8 cellular contexts compared by ENCODE assay signal in genomic region chr7:75916259-75916658, GRCh38. TPM values are rescaled to one million over a fixed set of nuclear protein-coding genes. Genes with fewer than 3 reads are reported as not detected.
DNase-seq lines count a peak whose midpoint lies in the region; ATAC-seq and TF ChIP-seq lines count a peak whose summit lies in the region.

No MANE protein-coding gene starts in this region.

- no peaks in the 10 kb centered on the region for H3K9me2 ChIP-seq in OCI-LY1 (ENCODE audit: low read depth, low read length)

- H3K27ac ChIP-seq in DND-41 (ENCODE audit: low read length) (no peak overlapping the region), OCI-LY1 (ENCODE audit: low read depth, low read length, poor library complexity, severe bottlenecking) (no peak overlapping the region), trophoblast cell (ENCODE audit: low read depth, low read length) (no peak overlapping the region)

- H2AFZ ChIP-seq in DND-41 (ENCODE audit: low read depth, low read length) (no peak overlapping the region), OCI-LY1 (ENCODE audit: low read length) (no peak overlapping the region), trophoblast cell (ENCODE audit: insufficient read depth, low read length, poor library complexity) (no peak overlapping the region)

- peaks cover 8% of the 10 kb centered on the region for H3K79me1 ChIP-seq in trophoblast cell (ENCODE audit: low read length)

- no peak overlapping the region for H2BK5ac ChIP-seq in trophoblast cell (ENCODE audit: low read depth, low read length, poor library complexity)

- H3K4ac ChIP-seq in trophoblast cell (ENCODE audit: low read depth, low read length), result no peak overlapping the region

- no CpG with 5 or more reads among the region's 5 CpGs for WGBS in trophoblast cell (ENCODE audit: extremely low coverage, insufficient coverage, insufficient read length)

- H3K4me3 ChIP-seq in DND-41 (ENCODE audit: low read depth in 1 of 2, low read length in 2 of 2) (peak overlapping the region in 1 of 2 experiments; percentile 76; a peak in 3 of 4 replicates), OCI-LY1 (ENCODE audit: low read depth, low read length, poor library complexity, severe bottlenecking) (peak overlapping the region; percentile 78), epithelial cell of esophagus (ENCODE audit: low read length) (peak overlapping the region; percentile 94), trophoblast cell (ENCODE audit: low read depth, low read length) (no peak overlapping the region)

- H3K23ac ChIP-seq in trophoblast cell (ENCODE audit: low read length), result no peak overlapping the region

- H3F3A ChIP-seq in OCI-LY1 (ENCODE audit: insufficient read depth, low read length), result no peaks in the 10 kb centered on the region

- peaks cover 13% of the 10 kb centered on the region for H3K79me2 ChIP-seq in DND-41 (ENCODE audit: insufficient read depth, low read length)
- peaks cover 4% of the 10 kb centered on the region; the same call in 1 of the 2 replicates for H3K79me2 ChIP-seq in OCI-LY1 (ENCODE audit: insufficient read depth, low read length)
- H3K79me2 ChIP-seq in trophoblast cell (ENCODE audit: control insufficient read depth, insufficient read depth, low read length, poor library complexity), result peaks cover 10% of the 10 kb centered on the region

- no peak overlapping the region for H4K8ac ChIP-seq in trophoblast cell (ENCODE audit: low read depth, low read length)

- no peak overlapping the region for H2BK12ac ChIP-seq in trophoblast cell (ENCODE audit: low read length)

- H3K4me2 ChIP-seq in DND-41 (ENCODE audit: insufficient read depth, low read length) (peak overlapping the region; percentile 88), OCI-LY1 (ENCODE audit: low read length) (peak overlapping the region; percentile 90), trophoblast cell (ENCODE audit: low read length) (peak overlapping the region; percentile 95)

- H3K9me3 ChIP-seq in DND-41 (ENCODE audit: insufficient read depth, low read length, severe bottlenecking) (no peaks in the 10 kb centered on the region), OCI-LY1 (ENCODE audit: low read length) (no peaks in the 10 kb centered on the region), trophoblast cell (ENCODE audit: insufficient read depth, low read depth, low read length) (no peaks in the 10 kb centered on the region)

- ATAC-seq in DND-41 (ENCODE audit: insufficient read depth, low read depth), result no peak
- ATAC-seq in GM21737 (IDR thresholded peaks at IDR 0.05; ENCODE audit: unreplicated experiment), result no peak

- TF ChIP-seq CTCF in DND-41 (IDR thresholded peaks at IDR 0.05; ENCODE audit: borderline replicate concordance, extremely low read depth, low read length, poor library complexity, severe bottlenecking) (no peak), OCI-LY1 (IDR thresholded peaks at IDR 0.05; ENCODE audit: low read length) (no peak), epithelial cell of esophagus (IDR thresholded peaks at IDR 0.05; ENCODE audit: insufficient read depth, low read depth, low read length, missing control alignments) (no peak)

- H4K91ac ChIP-seq in trophoblast cell (ENCODE audit: low read depth, low read length), result no peak overlapping the region

- H3K9ac ChIP-seq in DND-41 (ENCODE audit: low read depth, low read length) (peak overlapping the region; percentile 82; the same call in 1 of the 2 replicates), OCI-LY1 (ENCODE audit: low read length) (peak overlapping the region; percentile 73; the same call in 1 of the 2 replicates), trophoblast cell (ENCODE audit: low read length) (no peak overlapping the region)

- H3K36me3 ChIP-seq in DND-41 (ENCODE audit: insufficient read depth, low read length), result no peaks in the 10 kb centered on the region
- no peaks in the 10 kb centered on the region; the same call in 1 of the 2 replicates for H3K36me3 ChIP-seq in OCI-LY1 (ENCODE audit: insufficient read depth, low read length)
- H3K36me3 ChIP-seq in trophoblast cell (ENCODE audit: control insufficient read depth in 1 of 2, insufficient read depth in 2 of 2, low read length in 2 of 2), result peaks cover 0 to 4% of the 10 kb centered on the region in 2 experiments

- H2AK5ac ChIP-seq in trophoblast cell (ENCODE audit: low read length), result no peak overlapping the region

- no peak overlapping the region for H2BK120ac ChIP-seq in trophoblast cell (ENCODE audit: insufficient read depth, low read length, poor library complexity)

- no peak overlapping the region for H3K14ac ChIP-seq in trophoblast cell (ENCODE audit: low read length)

- H4K20me1 ChIP-seq in DND-41 (ENCODE audit: insufficient read depth, low read length), result peaks cover 4% of the 10 kb centered on the region; the same call in 1 of the 2 replicates
- H4K20me1 ChIP-seq in OCI-LY1 (ENCODE audit: insufficient read depth, low read length), result no peaks in the 10 kb centered on the region

- H3K4me1 ChIP-seq in DND-41 (ENCODE audit: insufficient read depth, low read length) (peaks cover 26% of the 10 kb centered on the region), OCI-LY1 (ENCODE audit: insufficient read depth, low read length, severe bottlenecking) (peaks cover 22% of the 10 kb centered on the region), trophoblast cell (ENCODE audit: control insufficient read depth in 1 of 2, insufficient read depth in 2 of 2, low read length in 2 of 2) (peaks cover 11 to 12% of the 10 kb centered on the region in 2 experiments)

- no peak overlapping the region for H4K12ac ChIP-seq in trophoblast cell (ENCODE audit: low read depth, low read length)

- H3K27me3 ChIP-seq in DND-41 (ENCODE audit: insufficient read depth, low read length, poor library complexity) (no peaks in the 10 kb centered on the region), OCI-LY1 (ENCODE audit: insufficient read depth, low read length) (no peaks in the 10 kb centered on the region), trophoblast cell (ENCODE audit: insufficient read depth, low read length) (no peaks in the 10 kb centered on the region)

- H3K18ac ChIP-seq in trophoblast cell (ENCODE audit: low read length), result no peak overlapping the region

- DNase-seq in DND-41 (no peak), epithelial cell of esophagus (ENCODE audit: low read depth) (no peak), trophoblast cell (no peak), A172 (ENCODE audit: low spot score) (no peak), HPDE6-E6E7 (ENCODE audit: extremely low spot score) (no peak), COLO829 (ENCODE audit: low spot score) (no peak)

RNA-seq across cellular contexts. Expression of gene POR, which starts 1.3 kb away (rescaled TPM):
- 59.4 and 65.9 TPM in 2 replicates for polyA plus RNA-seq in trophoblast cell (2013)
- 70.9 and 72.6 TPM in 2 replicates for total RNA-seq in A172 (2014; rRNA removed; shearing (Covaris generic))

RNA-seq across cellular contexts. Expression of gene RHBDD2, which starts 37.4 kb away (rescaled TPM):
- 22.6 and 24.0 TPM in 2 replicates for polyA plus RNA-seq in trophoblast cell (2013)
- total RNA-seq in A172 (2014; rRNA removed; shearing (Covaris generic)), result 57.2 and 79.5 TPM in 2 replicates
